Comparison of ENCODE assay signal across 12 cellular contexts in genomic region chr18:12287131-12287681, GRCh38. TPM values are rescaled to one million over a fixed set of nuclear protein-coding genes. Genes with fewer than 3 reads are reported as not detected.
A peak's percentile ranks its signal among the peaks of the same experiment; 100 is the strongest.
DNase-seq lines count a peak whose midpoint lies in the region; FAIRE-seq and TF ChIP-seq lines count a peak whose summit lies in the region.
"Had no signal": no experiment of that assay in that cellular context is flagged by ENCODE, and none has a peak within 500 bp of the region (broad histone marks: within the 10 kb centered on the region; RNA-seq: fewer than 3 reads in every experiment).

No MANE protein-coding gene starts in this region.

- H3K9me3 Mint-ChIP-seq in activated naive CD4-positive, alpha-beta T cell treated with anti-CD3 and anti-CD28 coated beads for 36 hours, result no peaks in the 10 kb centered on the region
- H3K9me3 Mint-ChIP-seq: activated naive CD4-positive, alpha-beta T cell treated with anti-CD3 and anti-CD28 coated beads, Interleukin-2, amount 50 U/mL, for 24 hours had no signal

- TF ChIP-seq CTCF in fibroblast of lung (conservative IDR thresholded peaks at IDR 0.05 in 1 of 2, IDR thresholded peaks at IDR 0.05 in 1 of 2; ENCODE audit: low read depth in 1 of 2, low read length in 2 of 2), result no peak

- DNase-seq in NCI-H1417 (lab: John Stamatoyannopoulos, UW) (peak in 2 of 3 experiments; percentile 31 to 52), NCI-H1417 treated with DMSO at 0.1 percent for 48 hours (lab: John Stamatoyannopoulos, UW) (no peak), fibroblast of lung (ENCODE audit: low read depth in 2 of 2) (no peak), urothelium cell line (ENCODE audit: low spot score) (no peak)
- DNase-seq in activated CD4-positive, alpha-beta T cell treated with anti-CD3 and anti-CD28 coated beads for 1 hour, result no peak
- DNase-seq in activated T-cell treated with anti-CD3 and anti-CD28 coated beads, Interleukin-2, amount 50 U/mL, for 1 hour, result no peak
- no peak for DNase-seq in activated naive CD4-positive, alpha-beta T cell treated with anti-CD3 and anti-CD28 coated beads for 36 hours
- DNase-seq: NCI-H1092 had no signal

- no peak overlapping the region for H2AFZ ChIP-seq in fibroblast of lung (ENCODE audit: low read length)

- H3K4me1 ChIP-seq in fibroblast of lung (ENCODE audit: control insufficient read depth, extremely low read depth, insufficient read depth, low read length) (peaks cover 13% of the 10 kb centered on the region), muscle layer of duodenum (ENCODE audit: control insufficient read depth in 1 of 2, insufficient read depth in 2 of 2, low read length in 2 of 2) (peaks cover 7 to 10% of the 10 kb centered on the region in 2 donors)

- H3K27ac ChIP-seq in fibroblast of lung (ENCODE audit: insufficient read depth, low read length) (peak overlapping the region; percentile 92), muscle layer of duodenum (ENCODE audit: low read length) (no peak overlapping the region)
- H3K27ac ChIP-seq: 22Rv1 had no signal

- intact Hi-C loops in activated naive CD4-positive, alpha-beta T cell treated with anti-CD3 and anti-CD28 coated beads for 36 hours (cut with micrococcal nuclease), result no loop called here

- no peaks in the 10 kb centered on the region for H3K36me3 Mint-ChIP-seq in activated naive CD4-positive, alpha-beta T cell treated with anti-CD3 and anti-CD28 coated beads for 36 hours (ENCODE audit: low read depth)
- H3K36me3 Mint-ChIP-seq: activated naive CD4-positive, alpha-beta T cell treated with anti-CD3 and anti-CD28 coated beads, Interleukin-2, amount 50 U/mL, for 24 hours had no signal

- H3K4me3 ChIP-seq in fibroblast of lung (replicated peaks in 1 of 4; ENCODE audit: control extremely low read depth in 1 of 4, insufficient read depth in 1 of 4, low read depth in 3 of 4, low read length in 4 of 4) (peak overlapping the region; percentile 32 to 61 (median 49)), muscle layer of duodenum (ENCODE audit: low read depth in 1 of 2, low read length in 2 of 2) (peak overlapping the region; percentile 60 to 69)

- peaks cover 27% of the 10 kb centered on the region for H3K27me3 Mint-ChIP-seq in activated naive CD4-positive, alpha-beta T cell treated with anti-CD3 and anti-CD28 coated beads for 36 hours (ENCODE audit: low read depth)

- peak overlapping the region; percentile 66 for H3K9ac ChIP-seq in fibroblast of lung (ENCODE audit: insufficient read depth, low read length)

- peaks cover 3% of the 10 kb centered on the region for H3K4me1 Mint-ChIP-seq in activated naive CD4-positive, alpha-beta T cell treated with anti-CD3 and anti-CD28 coated beads for 36 hours (ENCODE audit: low read depth)

- H4K20me1 ChIP-seq in fibroblast of lung (ENCODE audit: control insufficient read depth, extremely low read depth, insufficient read depth, low read length), result no peaks in the 10 kb centered on the region

- CTCF ChIA-PET in activated naive CD4-positive, alpha-beta T cell treated with anti-CD3 and anti-CD28 coated beads for 36 hours (lab: Charles Lee), result interaction anchor here (0.5 kb wide), 1 partner anchor 267 kb away, joined by 3 read pairs; no protein-coding TSS in a partner anchor

- H3K4me3 Mint-ChIP-seq in activated naive CD4-positive, alpha-beta T cell treated with anti-CD3 and anti-CD28 coated beads for 36 hours, result no peak overlapping the region
- H3K4me3 Mint-ChIP-seq: activated naive CD4-positive, alpha-beta T cell treated with anti-CD3 and anti-CD28 coated beads, Interleukin-2, amount 50 U/mL, for 24 hours had no signal

- H3K36me3 ChIP-seq in fibroblast of lung (ENCODE audit: control insufficient read depth, insufficient read depth, low read length) (no peaks in the 10 kb centered on the region), muscle layer of duodenum (ENCODE audit: control insufficient read depth in 1 of 2, insufficient read depth in 2 of 2, low read length in 2 of 2) (no peaks in the 10 kb centered on the region)

- H3K27ac Mint-ChIP-seq in activated naive CD4-positive, alpha-beta T cell treated with anti-CD3 and anti-CD28 coated beads for 36 hours, result no peak overlapping the region
- H3K27ac Mint-ChIP-seq: activated naive CD4-positive, alpha-beta T cell treated with anti-CD3 and anti-CD28 coated beads, Interleukin-2, amount 50 U/mL, for 24 hours had no signal

- no peaks in the 10 kb centered on the region for H3K79me2 ChIP-seq in fibroblast of lung (ENCODE audit: control insufficient read depth, insufficient read depth, low read length)

- H3K27me3 ChIP-seq in fibroblast of lung (ENCODE audit: control insufficient read depth, insufficient read depth, low read length) (no peaks in the 10 kb centered on the region), muscle layer of duodenum (ENCODE audit: low read depth, low read length) (no peaks in the 10 kb centered on the region)

- H3K4me2 ChIP-seq in fibroblast of lung (ENCODE audit: extremely low read depth, insufficient read depth, low read length), result peak overlapping the region; percentile 82

- H3K9me3 ChIP-seq in fibroblast of lung (ENCODE audit: control insufficient read depth, insufficient read depth, low read depth, low read length) (no peaks in the 10 kb centered on the region), muscle layer of duodenum (ENCODE audit: control insufficient read depth in 1 of 2, low read length in 2 of 2) (no peaks in the 10 kb centered on the region)

- peak; percentile 44 for FAIRE-seq in urothelium cell line (lab: Jason Lieb, UNC)

RNA-seq across cellular contexts. Expression of gene TUBB6, which starts 20.8 kb away (rescaled TPM):
- total RNA-seq in fibroblast of lung, result 269 and 408 TPM in 2 replicates
- polyA plus RNA-seq in fibroblast of lung, result 549 and 646 TPM in 2 replicates
- polyA plus RNA-seq in fibroblast of lung (2012), result 613 and 673 TPM in 2 replicates
- polyA minus RNA-seq in fibroblast of lung (ENCODE audit: low replicate concordance), result 453 and 575 TPM in 2 replicates
- total RNA-seq in activated naive CD4-positive, alpha-beta T cell treated with anti-CD3 and anti-CD28 coated beads for 36 hours, result 1 to 10 TPM; 2.6 to 2.7 TPM

RNA-seq across cellular contexts. Expression of gene CIDEA, which starts 33.0 kb away (rescaled TPM):
- total RNA-seq in fibroblast of lung, result 0.26 and 1.7 TPM in 2 replicates
- polyA plus RNA-seq in fibroblast of lung, result 0.12 and 0.21 TPM in 2 replicates
- 0.22 and 0.33 TPM in 2 replicates for polyA plus RNA-seq in fibroblast of lung (2012)
- not detected in 2 replicates for polyA minus RNA-seq in fibroblast of lung (ENCODE audit: low replicate concordance)
- not detected for total RNA-seq in activated naive CD4-positive, alpha-beta T cell treated with anti-CD3 and anti-CD28 coated beads for 36 hours
- total RNA-seq: liver had no signal
- polyA plus RNA-seq: liver had no signal

Comparison
In these comparisons a context has a peak if more than half of its experiments do, and no peak if none do; other contexts are left out.
1. DNase-seq: peak in NCI-H1417 (2 of 3); none in NCI-H1417 treated with DMSO at 0.1 percent for 48 hours (single experiment), fibroblast of lung (0 of 2), urothelium cell line (single experiment), activated CD4-positive, alpha-beta T cell treated with anti-CD3 and anti-CD28 coated beads for 1 hour (single experiment), activated T-cell treated with anti-CD3 and anti-CD28 coated beads, Interleukin-2, amount 50 U/mL, for 1 hour (single experiment) and activated naive CD4-positive, alpha-beta T cell treated with anti-CD3 and anti-CD28 coated beads for 36 hours (single experiment).
2. RNA of gene TUBB6, which starts 20.8 kb away (total RNA-seq): 269 to 408 TPM in fibroblast of lung; 2.6 to 2.7 TPM in activated naive CD4-positive, alpha-beta T cell treated with anti-CD3 and anti-CD28 coated beads for 36 hours; every median in the first group is over 10 times any median in the second.